Comparison of ENCODE assay signal across 8 cellular contexts in genomic region chr19:38653028-38653571, GRCh38. TPM values are rescaled to one million over a fixed set of nuclear protein-coding genes. Genes with fewer than 3 reads are reported as not detected.
DNase-seq lines count a peak whose midpoint lies in the region; ATAC-seq and TF ChIP-seq lines count a peak whose summit lies in the region.

No MANE protein-coding gene starts in this region.

- H2AFZ ChIP-seq in GM23338 = no peak overlapping the region

- peaks cover 22% of the 10 kb centered on the region for H3K27me3 Mint-ChIP-seq in GM23338 (ENCODE audit: insufficient read depth, low read depth, poor library complexity)
- no peaks in the 10 kb centered on the region for H3K27me3 Mint-ChIP-seq in activated T-helper 1 cell treated with anti-CD3 and anti-CD28 coated beads, Interleukin-12 subunit alpha, Interleukin-12 subunit beta, Interleukin-2, Interleukin-4 antibody, amounts not matched to agents 30 ng/mL and 10 ng/mL and 1 ng/mL, durations not matched to agents 14 hours and 24 hours and 36 hours (ENCODE audit: insufficient read depth)

- H3K4me2 ChIP-seq in GM23338 = peak overlapping the region; percentile 100

- H3K36me3 ChIP-seq in GM23338 (ENCODE audit: insufficient read depth) (0 out of 2 replicates have a peak, but pooled peaks cover 4% of the 10 kb centered on the region), psoas muscle (ENCODE audit: insufficient read depth in 1 of 2, low read depth in 1 of 2) (no peaks in the 10 kb centered on the region)

- 13 to 22% (median 15%) methylated on average over 7 of the region's 7 CpGs for WGBS in psoas muscle, 3 donors

- H3K4me1 Mint-ChIP-seq in GM23338 = peaks cover 88% of the 10 kb centered on the region
- H3K4me1 Mint-ChIP-seq in activated T-helper 1 cell treated with anti-CD3 and anti-CD28 coated beads, Interleukin-12 subunit alpha, Interleukin-12 subunit beta, Interleukin-2, Interleukin-4 antibody, amounts not matched to agents 30 ng/mL and 10 ng/mL and 1 ng/mL, durations not matched to agents 14 hours and 24 hours and 36 hours (ENCODE audit: low read depth) = peaks cover 87% of the 10 kb centered on the region

- H3K27ac Mint-ChIP-seq in GM23338 = peak overlapping the region; percentile 79
- H3K27ac Mint-ChIP-seq in activated T-helper 1 cell treated with anti-CD3 and anti-CD28 coated beads, Interleukin-12 subunit alpha, Interleukin-12 subunit beta, Interleukin-2, Interleukin-4 antibody, amounts not matched to agents 30 ng/mL and 10 ng/mL and 1 ng/mL, durations not matched to agents 14 hours and 24 hours and 36 hours = no peak overlapping the region

- TF ChIP-seq CTCF in GM23338 (conservative IDR thresholded peaks at IDR 0.05; ENCODE audit: low read depth in 2 of 2) = no peak
- no peak for TF ChIP-seq CTCF in RWPE1 (conservative IDR thresholded peaks at IDR 0.05; ENCODE audit: low read depth)
- no peak for TF ChIP-seq CTCF in psoas muscle (IDR thresholded peaks at IDR 0.05)

- DNase-seq in GM23338 (ENCODE audit: low spot score) = no peak
- no peak for DNase-seq in RWPE1 (ENCODE audit: low spot score)
- peak; percentile 36 for DNase-seq in fibroblast of the conjunctiva (ENCODE audit: low read depth)
- DNase-seq in psoas muscle = no peak
- DNase-seq in T-helper 1 cell = no peak
- DNase-seq in activated T-helper 1 cell treated with anti-CD3 and anti-CD28 coated beads, Interleukin-12 subunit alpha, Interleukin-12 subunit beta, Interleukin-2, Interleukin-4 antibody, amounts not matched to agents 30 ng/mL and 10 ng/mL and 1 ng/mL, durations not matched to agents 14 hours and 24 hours and 36 hours (ENCODE audit: low spot score) = no peak

- peak overlapping the region; percentile 47; the same call in 1 of the 3 replicates for H3K4me3 Mint-ChIP-seq in GM23338
- no peak overlapping the region for H3K4me3 Mint-ChIP-seq in activated T-helper 1 cell treated with anti-CD3 and anti-CD28 coated beads, Interleukin-12 subunit alpha, Interleukin-12 subunit beta, Interleukin-2, Interleukin-4 antibody, amounts not matched to agents 30 ng/mL and 10 ng/mL and 1 ng/mL, durations not matched to agents 14 hours and 24 hours and 36 hours

- H3K27ac ChIP-seq in GM23338 (ENCODE audit: low read depth) (peak overlapping the region; percentile 57), RWPE1 (peak overlapping the region; percentile 98), psoas muscle (peak overlapping the region; percentile 95)

- CTCF ChIA-PET in RWPE1 (lab: Yijun Ruan, JAX) = no interaction called here

- peaks cover 82% of the 10 kb centered on the region for H4K20me1 ChIP-seq in GM23338 (replicated peaks; ENCODE audit: insufficient read depth)

- peaks cover 100% of the 10 kb centered on the region for H3K79me2 ChIP-seq in GM23338 (replicated peaks; ENCODE audit: insufficient read depth)

- POLR2A ChIA-PET in RWPE1 (lab: Yijun Ruan, JAX; ENCODE audit: low non-redundant PET) = interaction anchor here (0.9 kb wide), 1 partner anchor 30 kb away, joined by 8 read pairs; no protein-coding TSS in a partner anchor

- no peaks in the 10 kb centered on the region for H3K9me3 ChIP-seq in psoas muscle

- H3K27me3 ChIP-seq in GM23338 (ENCODE audit: insufficient read depth) (no peaks in the 10 kb centered on the region), psoas muscle (ENCODE audit: insufficient read depth in 3 of 3, low read length in 2 of 3) (no peaks in the 10 kb centered on the region)

- H3K9me2 ChIP-seq in GM23338 (ENCODE audit: insufficient read depth) = no peaks in the 10 kb centered on the region

- H3K4me3 ChIP-seq in GM23338 (peak overlapping the region; percentile 41), psoas muscle (peak overlapping the region; percentile 86)

- peaks cover 4% of the 10 kb centered on the region for H3F3A ChIP-seq in GM23338 (replicated peaks; ENCODE audit: low read depth)

- H3K9me3 Mint-ChIP-seq in GM23338 = no peaks in the 10 kb centered on the region
- H3K9me3 Mint-ChIP-seq in activated T-helper 1 cell treated with anti-CD3 and anti-CD28 coated beads, Interleukin-12 subunit alpha, Interleukin-12 subunit beta, Interleukin-2, Interleukin-4 antibody, amounts not matched to agents 30 ng/mL and 10 ng/mL and 1 ng/mL, durations not matched to agents 14 hours and 24 hours and 36 hours = no peaks in the 10 kb centered on the region

- no peak for ATAC-seq in GM23338
- peak in 1 of 4 donors; percentile 25 for ATAC-seq in psoas muscle
- ATAC-seq in GM21381 (IDR thresholded peaks at IDR 0.05; ENCODE audit: unreplicated experiment) = no peak
- no peak for ATAC-seq in GM19328 (IDR thresholded peaks at IDR 0.05; ENCODE audit: unreplicated experiment)

- peaks cover 86% of the 10 kb centered on the region for H3K4me1 ChIP-seq in GM23338 (ENCODE audit: insufficient read depth)
- peaks cover 88% of the 10 kb centered on the region for H3K4me1 ChIP-seq in psoas muscle

- peaks cover 34% of the 10 kb centered on the region for H3K36me3 Mint-ChIP-seq in GM23338 (ENCODE audit: low read depth)
- peaks cover 36% of the 10 kb centered on the region for H3K36me3 Mint-ChIP-seq in activated T-helper 1 cell treated with anti-CD3 and anti-CD28 coated beads, Interleukin-12 subunit alpha, Interleukin-12 subunit beta, Interleukin-2, Interleukin-4 antibody, amounts not matched to agents 30 ng/mL and 10 ng/mL and 1 ng/mL, durations not matched to agents 14 hours and 24 hours and 36 hours (ENCODE audit: low read depth)

- intact Hi-C loops in psoas muscle (cut with DNase I) = loop anchor here (5.0 kb wide), 2 partner anchors 39 to 64 kb away; no protein-coding TSS in a partner anchor
- intact Hi-C loops in activated T-helper 1 cell treated with anti-CD3 and anti-CD28 coated beads, Interleukin-12 subunit alpha, Interleukin-12 subunit beta, Interleukin-2, Interleukin-4 antibody, amounts not matched to agents 30 ng/mL and 10 ng/mL and 1 ng/mL, durations not matched to agents 14 hours and 24 hours and 36 hours (cut with micrococcal nuclease) = no loop called here

TF ChIP-seq in GM23338, 12 proteins besides CTCF, POLR2A, EP300 and RAD21 (continues in another document):
- no peak for TF ChIP-seq ZNF114 (CRISPR knock-in tag; IDR thresholded peaks at IDR 0.05)
- no peak for TF ChIP-seq EZH2 (IDR thresholded peaks at IDR 0.05; ENCODE audit: low read depth, unreplicated experiment)

RNA-seq across cellular contexts. Expression of gene ACTN4, which starts 5.7 kb away (rescaled TPM):
- total RNA-seq in GM23338 (2014; rRNA removed; shearing (Covaris generic)) = 379 and 427 TPM in 2 replicates
- polyA plus RNA-seq in GM23338 (2016; fragmentation: Nextera tagmentation; extraction: Ambion mirVana) (54.6 and 68.9 TPM in 2 replicates), psoas muscle (10 to 100 TPM; 38.3 to 45.2 (median 43.0) TPM)
- 100 to 1,000 TPM in 1 of 4 donors, 10 to 100 TPM in 3; 79.9 to 127 (median 89.2) TPM for total RNA-seq in psoas muscle
- 281 and 287 TPM in 2 replicates for total RNA-seq in activated T-helper 1 cell treated with anti-CD3 and anti-CD28 coated beads, Interleukin-12 subunit alpha, Interleukin-12 subunit beta, Interleukin-2, Interleukin-4 antibody, amounts not matched to agents 30 ng/mL and 10 ng/mL and 1 ng/mL, durations not matched to agents 14 hours and 24 hours and 36 hours

RNA-seq across cellular contexts. Expression of gene EIF3K, which starts 34.1 kb away (rescaled TPM):
- total RNA-seq in GM23338 (2014; rRNA removed; shearing (Covaris generic)) = 509 and 527 TPM in 2 replicates
- 215 and 226 TPM in 2 replicates for polyA plus RNA-seq in GM23338 (2016; fragmentation: Nextera tagmentation; extraction: Ambion mirVana)
- total RNA-seq in psoas muscle = 100 to 1,000 TPM; 367 to 549 (median 436) TPM
- 100 to 1,000 TPM; 422 to 984 (median 637) TPM for polyA plus RNA-seq in psoas muscle
- 309 and 326 TPM in 2 replicates for total RNA-seq in activated T-helper 1 cell treated with anti-CD3 and anti-CD28 coated beads, Interleukin-12 subunit alpha, Interleukin-12 subunit beta, Interleukin-2, Interleukin-4 antibody, amounts not matched to agents 30 ng/mL and 10 ng/mL and 1 ng/mL, durations not matched to agents 14 hours and 24 hours and 36 hours

RNA-seq across cellular contexts. Expression of gene MAP4K1, which starts 35.3 kb away (rescaled TPM):
- 7.7 and 11.8 TPM in 2 replicates for total RNA-seq in GM23338 (2014; rRNA removed; shearing (Covaris generic))
- polyA plus RNA-seq in GM23338 (2016; fragmentation: Nextera tagmentation; extraction: Ambion mirVana) = 42.8 and 44.6 TPM in 2 replicates
- total RNA-seq in psoas muscle = 1 to 10 TPM in 3 of 4 donors, under 1 TPM in 1; 0.67 to 1.4 (median 1.2) TPM
- polyA plus RNA-seq in psoas muscle = under 1 TPM; 0.36 to 0.68 (median 0.64) TPM
- total RNA-seq in activated T-helper 1 cell treated with anti-CD3 and anti-CD28 coated beads, Interleukin-12 subunit alpha, Interleukin-12 subunit beta, Interleukin-2, Interleukin-4 antibody, amounts not matched to agents 30 ng/mL and 10 ng/mL and 1 ng/mL, durations not matched to agents 14 hours and 24 hours and 36 hours = 159 and 182 TPM in 2 replicates

Comparison
In these comparisons a context has a peak if more than half of its experiments do, and no peak if none do; other contexts are left out.
1. RNA of gene MAP4K1, which starts 35.3 kb away (total RNA-seq): 159 to 182 TPM in activated T-helper 1 cell treated with anti-CD3 and anti-CD28 coated beads, Interleukin-12 subunit alpha, Interleukin-12 subunit beta, Interleukin-2, Interleukin-4 antibody, amounts not matched to agents 30 ng/mL and 10 ng/mL and 1 ng/mL, durations not matched to agents 14 hours and 24 hours and 36 hours; 7.7 to 11.8 TPM in GM23338 and 0.67 to 1.4 TPM in psoas muscle; every median in the first group is over 10 times any median in the second.
2. Peak in every context shown above with its lines, with median percentiles within 50 percentile points of each other: H3K27ac ChIP-seq.